3 cellular contexts compared by ENCODE assay signal in the genomic region with DNA sequence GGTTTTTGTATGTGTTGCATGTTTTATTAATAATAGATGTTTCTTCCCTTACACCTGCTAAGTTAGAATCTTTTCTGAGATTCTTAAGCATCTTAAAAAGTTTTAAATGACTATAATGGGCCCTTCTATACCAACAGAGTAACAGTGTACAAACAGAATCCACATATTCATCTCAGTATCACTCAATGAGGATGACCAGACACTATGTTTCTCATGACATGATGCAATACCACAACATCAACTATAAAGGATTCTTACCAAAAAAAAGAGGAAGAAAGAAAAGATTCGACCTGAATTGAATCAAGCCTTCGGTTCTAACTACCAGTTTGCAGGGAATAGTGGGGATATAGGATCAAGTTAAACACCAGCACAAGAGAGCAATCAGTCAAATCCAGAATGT.
TF ChIP-seq lines count a peak whose summit lies in the region.

No MANE protein-coding gene starts in this region.

TF ChIP-seq in A549, 52 proteins besides CTCF, POLR2A, EP300 and RAD21:
- TF ChIP-seq TP53 (CRISPR knock-in tag; IDR thresholded peaks at IDR 0.05) (no peak), NFE2L2 (conservative IDR thresholded peaks at IDR 0.05; ENCODE audit: low read length) (no peak), CHD2 (IDR thresholded peaks at IDR 0.05; ENCODE audit: low read length, partially characterized antibody) (no peak), ZNF302 (CRISPR knock-in tag; IDR thresholded peaks at IDR 0.05) (no peak), RARB (CRISPR knock-in tag; IDR thresholded peaks at IDR 0.05) (no peak), CHD4 (IDR thresholded peaks at IDR 0.05; ENCODE audit: borderline replicate concordance) (no peak), CBX8 (IDR thresholded peaks at IDR 0.05) (no peak)
- TF ChIP-seq, protein P1, sequence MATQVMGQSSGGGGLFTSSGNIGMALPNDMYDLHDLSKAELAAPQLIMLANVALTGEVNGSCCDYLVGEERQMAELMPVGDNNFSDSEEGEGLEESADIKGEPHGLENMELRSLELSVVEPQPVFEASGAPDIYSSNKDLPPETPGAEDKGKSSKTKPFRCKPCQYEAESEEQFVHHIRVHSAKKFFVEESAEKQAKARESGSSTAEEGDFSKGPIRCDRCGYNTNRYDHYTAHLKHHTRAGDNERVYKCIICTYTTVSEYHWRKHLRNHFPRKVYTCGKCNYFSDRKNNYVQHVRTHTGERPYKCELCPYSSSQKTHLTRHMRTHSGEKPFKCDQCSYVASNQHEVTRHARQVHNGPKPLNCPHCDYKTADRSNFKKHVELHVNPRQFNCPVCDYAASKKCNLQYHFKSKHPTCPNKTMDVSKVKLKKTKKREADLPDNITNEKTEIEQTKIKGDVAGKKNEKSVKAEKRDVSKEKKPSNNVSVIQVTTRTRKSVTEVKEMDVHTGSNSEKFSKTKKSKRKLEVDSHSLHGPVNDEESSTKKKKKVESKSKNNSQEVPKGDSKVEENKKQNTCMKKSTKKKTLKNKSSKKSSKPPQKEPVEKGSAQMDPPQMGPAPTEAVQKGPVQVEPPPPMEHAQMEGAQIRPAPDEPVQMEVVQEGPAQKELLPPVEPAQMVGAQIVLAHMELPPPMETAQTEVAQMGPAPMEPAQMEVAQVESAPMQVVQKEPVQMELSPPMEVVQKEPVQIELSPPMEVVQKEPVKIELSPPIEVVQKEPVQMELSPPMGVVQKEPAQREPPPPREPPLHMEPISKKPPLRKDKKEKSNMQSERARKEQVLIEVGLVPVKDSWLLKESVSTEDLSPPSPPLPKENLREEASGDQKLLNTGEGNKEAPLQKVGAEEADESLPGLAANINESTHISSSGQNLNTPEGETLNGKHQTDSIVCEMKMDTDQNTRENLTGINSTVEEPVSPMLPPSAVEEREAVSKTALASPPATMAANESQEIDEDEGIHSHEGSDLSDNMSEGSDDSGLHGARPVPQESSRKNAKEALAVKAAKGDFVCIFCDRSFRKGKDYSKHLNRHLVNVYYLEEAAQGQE (IDR thresholded peaks at IDR 0.05): no peak

TF ChIP-seq in IMR-90, 13 proteins besides CTCF, POLR2A, EP300 and RAD21:
- TF ChIP-seq SMC3 (IDR thresholded peaks at IDR 0.05; ENCODE audit: low read depth, low read length) (no peak), BHLHE40 (IDR thresholded peaks at IDR 0.05; ENCODE audit: low read depth, low read length) (no peak), MXI1 (IDR thresholded peaks at IDR 0.05; ENCODE audit: borderline replicate concordance, low read depth, low read length) (no peak), MAZ (IDR thresholded peaks at IDR 0.05; ENCODE audit: borderline replicate concordance, low read depth, low read length) (no peak), CEBPB (IDR thresholded peaks at IDR 0.05; ENCODE audit: low read depth, low read length) (peak; percentile 87), FOS (IDR thresholded peaks at IDR 0.05; ENCODE audit: low read depth, low read length) (no peak), RCOR1 (IDR thresholded peaks at IDR 0.05; ENCODE audit: insufficient replicate concordance, low read length) (no peak)
- TF ChIP-seq, protein P2, sequence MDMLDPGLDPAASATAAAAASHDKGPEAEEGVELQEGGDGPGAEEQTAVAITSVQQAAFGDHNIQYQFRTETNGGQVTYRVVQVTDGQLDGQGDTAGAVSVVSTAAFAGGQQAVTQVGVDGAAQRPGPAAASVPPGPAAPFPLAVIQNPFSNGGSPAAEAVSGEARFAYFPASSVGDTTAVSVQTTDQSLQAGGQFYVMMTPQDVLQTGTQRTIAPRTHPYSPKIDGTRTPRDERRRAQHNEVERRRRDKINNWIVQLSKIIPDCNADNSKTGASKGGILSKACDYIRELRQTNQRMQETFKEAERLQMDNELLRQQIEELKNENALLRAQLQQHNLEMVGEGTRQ (IDR thresholded peaks at IDR 0.05; ENCODE audit: low read depth, low read length): no peak
- TF ChIP-seq, protein P3, sequence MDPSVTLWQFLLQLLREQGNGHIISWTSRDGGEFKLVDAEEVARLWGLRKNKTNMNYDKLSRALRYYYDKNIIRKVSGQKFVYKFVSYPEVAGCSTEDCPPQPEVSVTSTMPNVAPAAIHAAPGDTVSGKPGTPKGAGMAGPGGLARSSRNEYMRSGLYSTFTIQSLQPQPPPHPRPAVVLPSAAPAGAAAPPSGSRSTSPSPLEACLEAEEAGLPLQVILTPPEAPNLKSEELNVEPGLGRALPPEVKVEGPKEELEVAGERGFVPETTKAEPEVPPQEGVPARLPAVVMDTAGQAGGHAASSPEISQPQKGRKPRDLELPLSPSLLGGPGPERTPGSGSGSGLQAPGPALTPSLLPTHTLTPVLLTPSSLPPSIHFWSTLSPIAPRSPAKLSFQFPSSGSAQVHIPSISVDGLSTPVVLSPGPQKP (IDR thresholded peaks at IDR 0.05; ENCODE audit: borderline replicate concordance, low read depth, low read length): no peak

TF ChIP-seq in H1, 55 proteins besides CTCF, POLR2A, EP300 and RAD21:
- peak; percentile 61 for TF ChIP-seq CEBPB (IDR thresholded peaks at IDR 0.05; ENCODE audit: low read depth, low read length)
- no peak for TF ChIP-seq JUND (IDR thresholded peaks at IDR 0.05; ENCODE audit: low read length)
